In genomic region chr4:152359208-152360044, GRCh38 we compare ENCODE assay signal across 1 cellular context.
TF ChIP-seq lines count a peak whose summit lies in the region.

No MANE protein-coding gene starts in this region.

TF ChIP-seq in GM12878, 131 proteins besides CTCF, POLR2A, EP300 and RAD21 (continued from another document):
- TF ChIP-seq RUNX3 (IDR thresholded peaks at IDR 0.05; ENCODE audit: low read length) (peak; percentile 54), ZBED1 (IDR thresholded peaks at IDR 0.05; ENCODE audit: borderline replicate concordance) (0 out of 2 replicates have a peak, but pooled peaks have one; percentile 16), ATF2 (IDR thresholded peaks at IDR 0.05; ENCODE audit: low read length) (peak; percentile 42; the same call in 1 of the 2 replicates), MEF2A (IDR thresholded peaks at IDR 0.05; ENCODE audit: insufficient read depth, low read depth, low read length) (peak; percentile 83), GABPA (IDR thresholded peaks at IDR 0.05; ENCODE audit: low read depth) (0 out of 2 replicates have a peak, but pooled peaks have one; percentile 16), JUNB (IDR thresholded peaks at IDR 0.05) (peak; percentile 68), PAX8 (IDR thresholded peaks at IDR 0.05) (no peak)
